Comparison of ENCODE assay signal across 21 cellular contexts in genomic region chr7:131899271-131900030, GRCh38.
"Had no signal": no experiment of that assay in that cellular context is flagged by ENCODE, and none has a peak within 500 bp of the region (broad histone marks: within the 10 kb centered on the region; RNA-seq: fewer than 3 reads in every experiment).

No MANE protein-coding gene starts in this region.

- H3K4me3 Mint-ChIP-seq: activated CD8-positive, alpha-beta T cell treated with anti-CD3 and anti-CD28 coated beads for 36 hours; activated T-cell treated with anti-CD3 and anti-CD28 coated beads, Interleukin-2, amount 50 U/mL, for 4 hours; central memory CD8-positive, alpha-beta T cell; naive B cell; stimulated activated effector memory CD8-positive, alpha-beta T cell treated with anti-CD3 and anti-CD28 coated beads, Interleukin-12 subunit alpha, Interleukin-12 subunit beta, amount 100 ng/mL, for 72 hours; T-cell had no signal

- ATAC-seq: activated T-cell treated with anti-CD3 and anti-CD28 coated beads, Interleukin-2, amount 50 U/mL, for 4 hours; body of pancreas; gastrocnemius medialis; heart right ventricle; T-cell had no signal

- H3K36me3 Mint-ChIP-seq: naive B cell; stimulated activated effector memory CD8-positive, alpha-beta T cell treated with anti-CD3 and anti-CD28 coated beads, Interleukin-12 subunit alpha, Interleukin-12 subunit beta, amount 100 ng/mL, for 72 hours; T-cell had no signal

- H3K4me1 ChIP-seq: body of pancreas, gastrocnemius medialis, heart right ventricle had no signal

- H3K9me3 ChIP-seq: body of pancreas, gastrocnemius medialis had no signal

- H3K27me3 ChIP-seq: body of pancreas, gastrocnemius medialis had no signal

- H3K27ac ChIP-seq: body of pancreas, coronary artery, epithelial cell of prostate, gastrocnemius medialis, heart right ventricle had no signal

- H3K4me1 Mint-ChIP-seq: central memory CD8-positive, alpha-beta T cell; naive B cell; stimulated activated effector memory CD8-positive, alpha-beta T cell treated with anti-CD3 and anti-CD28 coated beads, Interleukin-12 subunit alpha, Interleukin-12 subunit beta, amount 100 ng/mL, for 72 hours; T-cell had no signal

- H3K4me3 ChIP-seq: body of pancreas, coronary artery, gastrocnemius medialis, heart right ventricle, lung had no signal

- H3K27ac Mint-ChIP-seq: activated CD8-positive, alpha-beta T cell treated with anti-CD3 and anti-CD28 coated beads for 36 hours; naive B cell; stimulated activated effector memory CD8-positive, alpha-beta T cell treated with anti-CD3 and anti-CD28 coated beads, Interleukin-12 subunit alpha, Interleukin-12 subunit beta, amount 100 ng/mL, for 72 hours; T-cell had no signal

- H3K36me3 ChIP-seq: gastrocnemius medialis, heart right ventricle had no signal

- DNase-seq: activated CD4-positive, alpha-beta T cell treated with anti-CD3 and anti-CD28 coated beads for 48 hours; activated CD8-positive, alpha-beta T cell treated with anti-CD3 and anti-CD28 coated beads for 36 hours; activated effector memory CD4-positive, alpha-beta T cell treated with Interleukin-2 at 50 U/mL for 16 hours; activated naive CD4-positive, alpha-beta T cell treated with anti-CD3 and anti-CD28 coated beads, Interleukin-2, amount 50 U/mL, for 16 hours; activated T-cell treated with anti-CD3 and anti-CD28 coated beads, Interleukin-2, amount 50 U/mL, for 4 hours; body of pancreas; effector CD8-positive, alpha-beta T cell; gastrocnemius medialis; heart right ventricle; midbrain; naive B cell; retina; stimulated activated CD4-positive, alpha-beta T cell treated with anti-CD3 and anti-CD28 coated beads, Interleukin-12 subunit alpha, Interleukin-12 subunit beta, amount 100 ng/mL, for 4 hours; stimulated activated CD4-positive, alpha-beta T cell treated with anti-CD3 and anti-CD28 coated beads, Interleukin-2, amount 100 ng/mL, for 24 hours; T-cell; T1000 had no signal
